8 cellular contexts compared by ENCODE assay signal in the genomic region with DNA sequence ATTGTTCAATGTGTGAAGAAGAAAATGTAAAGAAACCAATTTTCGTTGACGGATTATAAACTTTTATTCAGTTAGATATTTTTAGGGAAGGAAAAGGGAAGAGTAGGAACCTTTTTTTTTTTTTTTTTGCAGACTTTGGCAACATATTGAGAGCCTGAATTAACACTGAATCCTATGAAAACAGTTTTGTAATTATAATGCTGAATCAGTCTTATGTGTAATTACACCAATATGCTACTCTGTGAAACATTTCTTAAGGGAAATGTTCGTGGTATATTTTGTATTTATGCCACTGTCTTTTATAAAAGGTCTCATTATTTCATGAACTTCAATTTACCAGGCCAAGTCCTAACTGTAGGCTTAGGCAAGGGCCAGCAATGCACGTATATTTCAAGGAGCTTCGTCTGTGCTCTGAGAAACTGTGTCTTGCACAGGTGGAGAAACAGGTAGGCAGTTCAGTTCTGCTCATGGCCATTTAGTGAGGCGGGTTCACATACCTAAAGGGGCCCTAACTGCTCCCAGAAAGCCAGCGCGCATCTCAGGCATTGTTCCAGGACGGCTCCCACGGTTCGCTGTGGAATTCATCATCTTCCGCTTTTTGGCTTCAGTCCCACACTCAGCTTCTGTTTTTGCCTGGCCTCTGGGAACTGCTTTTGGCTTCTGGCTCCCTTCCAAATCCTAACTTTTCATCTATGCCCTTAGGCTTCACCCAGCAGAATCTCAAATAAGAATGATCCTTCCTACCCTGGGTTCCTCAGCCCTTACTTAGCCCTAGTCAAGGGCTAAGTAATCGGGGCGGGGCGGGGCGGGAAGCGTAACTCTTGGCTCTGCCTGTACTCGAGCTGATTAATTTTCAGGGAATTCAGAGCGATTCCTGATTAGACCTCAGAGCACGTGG.
DNase-seq lines count a peak whose midpoint lies in the region; ATAC-seq and TF ChIP-seq lines count a peak whose summit lies in the region.

No MANE protein-coding gene starts in this region.

- H3K27me3 ChIP-seq in A673 (replicated peaks; ENCODE audit: insufficient read depth, low read depth, low read length, poor library complexity) (no peaks in the 10 kb centered on the region), MG63 (no peaks in the 10 kb centered on the region)

- peak; percentile 73 for DNase-seq in A673 (ENCODE audit: low spot score)
- DNase-seq in MG63 = peak; percentile 88
- DNase-seq in chondrocyte (ENCODE audit: low spot score) = no peak
- peak; percentile 2 for DNase-seq in medulla oblongata (ENCODE audit: extremely low spot score)
- DNase-seq in NCI-H510A (lab: John Stamatoyannopoulos, UW) = no peak
- no peak for DNase-seq in stimulated activated CD4-positive, alpha-beta T cell treated with anti-CD3 and anti-CD28 coated beads, Interleukin-1b, Interleukin-23, amount 100 ng/mL, for 48 hours

- no peak overlapping the region for H3K27ac ChIP-seq in A673 (ENCODE audit: low read depth, low read length, poor library complexity, severe bottlenecking)

- no peak for TF ChIP-seq CTCF in A673 (conservative IDR thresholded peaks at IDR 0.05; ENCODE audit: low read depth, low read length)
- TF ChIP-seq CTCF in chondrocyte (IDR thresholded peaks at IDR 0.05) = no peak

- H3K4me3 ChIP-seq in A673 (ENCODE audit: low read depth, low read length, poor library complexity, severe bottlenecking) = no peak overlapping the region
- H3K4me3 ChIP-seq in MG63 = peak overlapping the region; percentile 10

- POLR2A ChIA-PET in A673 (lab: Charles Lee; ENCODE audit: low non-redundant PET) = interaction anchor here (0.6 kb wide), 1 partner anchor 60 kb away, joined by 7 read pairs; no protein-coding TSS in a partner anchor

- peaks cover 13% of the 10 kb centered on the region for H3K4me1 ChIP-seq in A673 (ENCODE audit: insufficient read depth, low read length, poor library complexity, severe bottlenecking)

- H3K9me3 ChIP-seq in A673 (ENCODE audit: low read depth, low read length, poor library complexity, severe bottlenecking) (peaks cover 5% of the 10 kb centered on the region), MG63 (no peaks in the 10 kb centered on the region)

- peaks cover 27% of the 10 kb centered on the region for H3K27me3 Mint-ChIP-seq in chondrocyte (ENCODE audit: low read depth)

- BruUV-seq in A673 (replicated peaks; lab: Mats Ljungman, UMichigan) = no TSS peak

- CTCF ChIA-PET in A673 (lab: Charles Lee) = interaction anchor here (1.1 to 1.2 kb wide), 2 partner anchors 21 to 28 kb away, joined by 3 read pairs; no protein-coding TSS in a partner anchor

- peak overlapping the region; percentile 40 for H3K4me3 Mint-ChIP-seq in chondrocyte (ENCODE audit: unreplicated experiment)

- peaks cover 2% of the 10 kb centered on the region for H3K9me3 Mint-ChIP-seq in chondrocyte (ENCODE audit: low read depth)

- peak overlapping the region; percentile 19 for H3K27ac Mint-ChIP-seq in chondrocyte (ENCODE audit: unreplicated experiment)

- ATAC-seq in HG02870 (IDR thresholded peaks at IDR 0.05; ENCODE audit: unreplicated experiment) = no peak
- no peak for ATAC-seq in GM18909 (IDR thresholded peaks at IDR 0.05; ENCODE audit: poor library complexity, unreplicated experiment)

- intact Hi-C loops in A673 (cut with micrococcal nuclease; ENCODE audit: unreplicated experiment) = no loop called here

- peaks cover 10% of the 10 kb centered on the region for H3K4me1 Mint-ChIP-seq in chondrocyte (ENCODE audit: low read depth)

- no peaks in the 10 kb centered on the region for H3K36me3 ChIP-seq in A673 (ENCODE audit: insufficient read depth, low read length, poor library complexity, severe bottlenecking)
- H3K36me3 ChIP-seq in MG63 = no peaks in the 10 kb centered on the region

- no peaks in the 10 kb centered on the region for H3K36me3 Mint-ChIP-seq in chondrocyte (ENCODE audit: low read depth)

Comparison
In these comparisons a context has a peak if more than half of its experiments do, and no peak if none do; other contexts are left out.
1. DNase-seq: peak in A673 (single experiment), MG63 (single experiment) and medulla oblongata (single experiment); none in chondrocyte (single experiment), NCI-H510A (single experiment) and stimulated activated CD4-positive, alpha-beta T cell treated with anti-CD3 and anti-CD28 coated beads, Interleukin-1b, Interleukin-23, amount 100 ng/mL, for 48 hours (single experiment).